ENCODE assay signal across 2 cellular contexts in the genomic region with DNA sequence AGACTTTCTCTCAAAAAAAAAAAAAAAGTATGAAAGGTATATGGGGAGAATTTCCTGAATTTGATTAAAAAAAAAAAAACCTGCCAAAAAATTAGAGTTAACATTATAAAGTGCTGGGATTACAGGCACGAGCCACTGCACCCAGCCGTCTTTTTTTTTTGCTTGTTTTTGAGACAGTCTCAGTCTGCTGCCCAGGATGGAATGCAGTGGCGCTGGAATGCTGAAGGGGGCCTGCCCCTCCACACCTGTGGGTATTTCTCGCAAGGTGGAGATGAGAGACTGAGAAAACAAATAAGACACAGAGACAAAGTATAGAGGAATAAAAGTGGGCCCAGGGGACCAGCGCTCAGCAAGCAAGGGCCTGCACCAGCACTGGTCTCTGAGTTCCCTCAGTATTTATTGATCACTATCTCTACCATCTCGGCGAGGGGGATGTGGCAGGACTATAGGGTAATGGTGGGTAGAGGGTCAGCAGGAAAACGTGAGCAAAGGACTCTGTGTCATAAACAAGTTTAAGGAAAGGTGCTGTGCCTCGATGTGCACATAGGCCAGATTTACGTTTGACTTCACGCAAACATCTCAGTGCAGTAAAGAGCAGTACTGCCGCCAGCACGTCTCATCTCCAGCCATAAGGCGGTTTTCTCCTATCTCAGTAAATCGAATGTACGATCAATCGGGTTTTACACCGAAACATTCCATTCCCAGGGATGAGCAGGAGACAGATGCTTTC.
TF ChIP-seq lines count a peak whose summit lies in the region.

No MANE protein-coding gene starts in this region.

TF ChIP-seq in GM23338, 12 proteins besides CTCF, POLR2A, EP300 and RAD21 (continues in another document):
- TF ChIP-seq ZNF114 (CRISPR knock-in tag; IDR thresholded peaks at IDR 0.05) (no peak), CREB1 (CRISPR knock-in tag; IDR thresholded peaks at IDR 0.05; ENCODE audit: low read depth) (no peak), STAT1 (IDR thresholded peaks at IDR 0.05; ENCODE audit: unreplicated experiment) (no peak), EZH2phosphoT487 (IDR thresholded peaks at IDR 0.05; ENCODE audit: unreplicated experiment) (no peak), ZNF331 (CRISPR knock-in tag; IDR thresholded peaks at IDR 0.05; ENCODE audit: low read depth) (no peak), NANOG (IDR thresholded peaks at IDR 0.05; ENCODE audit: borderline replicate concordance) (no peak), POLR2AphosphoS5 (IDR thresholded peaks at IDR 0.05; ENCODE audit: low read depth) (no peak), EZH2 (IDR thresholded peaks at IDR 0.05; ENCODE audit: low read depth, unreplicated experiment) (no peak)
- TF ChIP-seq, protein P1, sequence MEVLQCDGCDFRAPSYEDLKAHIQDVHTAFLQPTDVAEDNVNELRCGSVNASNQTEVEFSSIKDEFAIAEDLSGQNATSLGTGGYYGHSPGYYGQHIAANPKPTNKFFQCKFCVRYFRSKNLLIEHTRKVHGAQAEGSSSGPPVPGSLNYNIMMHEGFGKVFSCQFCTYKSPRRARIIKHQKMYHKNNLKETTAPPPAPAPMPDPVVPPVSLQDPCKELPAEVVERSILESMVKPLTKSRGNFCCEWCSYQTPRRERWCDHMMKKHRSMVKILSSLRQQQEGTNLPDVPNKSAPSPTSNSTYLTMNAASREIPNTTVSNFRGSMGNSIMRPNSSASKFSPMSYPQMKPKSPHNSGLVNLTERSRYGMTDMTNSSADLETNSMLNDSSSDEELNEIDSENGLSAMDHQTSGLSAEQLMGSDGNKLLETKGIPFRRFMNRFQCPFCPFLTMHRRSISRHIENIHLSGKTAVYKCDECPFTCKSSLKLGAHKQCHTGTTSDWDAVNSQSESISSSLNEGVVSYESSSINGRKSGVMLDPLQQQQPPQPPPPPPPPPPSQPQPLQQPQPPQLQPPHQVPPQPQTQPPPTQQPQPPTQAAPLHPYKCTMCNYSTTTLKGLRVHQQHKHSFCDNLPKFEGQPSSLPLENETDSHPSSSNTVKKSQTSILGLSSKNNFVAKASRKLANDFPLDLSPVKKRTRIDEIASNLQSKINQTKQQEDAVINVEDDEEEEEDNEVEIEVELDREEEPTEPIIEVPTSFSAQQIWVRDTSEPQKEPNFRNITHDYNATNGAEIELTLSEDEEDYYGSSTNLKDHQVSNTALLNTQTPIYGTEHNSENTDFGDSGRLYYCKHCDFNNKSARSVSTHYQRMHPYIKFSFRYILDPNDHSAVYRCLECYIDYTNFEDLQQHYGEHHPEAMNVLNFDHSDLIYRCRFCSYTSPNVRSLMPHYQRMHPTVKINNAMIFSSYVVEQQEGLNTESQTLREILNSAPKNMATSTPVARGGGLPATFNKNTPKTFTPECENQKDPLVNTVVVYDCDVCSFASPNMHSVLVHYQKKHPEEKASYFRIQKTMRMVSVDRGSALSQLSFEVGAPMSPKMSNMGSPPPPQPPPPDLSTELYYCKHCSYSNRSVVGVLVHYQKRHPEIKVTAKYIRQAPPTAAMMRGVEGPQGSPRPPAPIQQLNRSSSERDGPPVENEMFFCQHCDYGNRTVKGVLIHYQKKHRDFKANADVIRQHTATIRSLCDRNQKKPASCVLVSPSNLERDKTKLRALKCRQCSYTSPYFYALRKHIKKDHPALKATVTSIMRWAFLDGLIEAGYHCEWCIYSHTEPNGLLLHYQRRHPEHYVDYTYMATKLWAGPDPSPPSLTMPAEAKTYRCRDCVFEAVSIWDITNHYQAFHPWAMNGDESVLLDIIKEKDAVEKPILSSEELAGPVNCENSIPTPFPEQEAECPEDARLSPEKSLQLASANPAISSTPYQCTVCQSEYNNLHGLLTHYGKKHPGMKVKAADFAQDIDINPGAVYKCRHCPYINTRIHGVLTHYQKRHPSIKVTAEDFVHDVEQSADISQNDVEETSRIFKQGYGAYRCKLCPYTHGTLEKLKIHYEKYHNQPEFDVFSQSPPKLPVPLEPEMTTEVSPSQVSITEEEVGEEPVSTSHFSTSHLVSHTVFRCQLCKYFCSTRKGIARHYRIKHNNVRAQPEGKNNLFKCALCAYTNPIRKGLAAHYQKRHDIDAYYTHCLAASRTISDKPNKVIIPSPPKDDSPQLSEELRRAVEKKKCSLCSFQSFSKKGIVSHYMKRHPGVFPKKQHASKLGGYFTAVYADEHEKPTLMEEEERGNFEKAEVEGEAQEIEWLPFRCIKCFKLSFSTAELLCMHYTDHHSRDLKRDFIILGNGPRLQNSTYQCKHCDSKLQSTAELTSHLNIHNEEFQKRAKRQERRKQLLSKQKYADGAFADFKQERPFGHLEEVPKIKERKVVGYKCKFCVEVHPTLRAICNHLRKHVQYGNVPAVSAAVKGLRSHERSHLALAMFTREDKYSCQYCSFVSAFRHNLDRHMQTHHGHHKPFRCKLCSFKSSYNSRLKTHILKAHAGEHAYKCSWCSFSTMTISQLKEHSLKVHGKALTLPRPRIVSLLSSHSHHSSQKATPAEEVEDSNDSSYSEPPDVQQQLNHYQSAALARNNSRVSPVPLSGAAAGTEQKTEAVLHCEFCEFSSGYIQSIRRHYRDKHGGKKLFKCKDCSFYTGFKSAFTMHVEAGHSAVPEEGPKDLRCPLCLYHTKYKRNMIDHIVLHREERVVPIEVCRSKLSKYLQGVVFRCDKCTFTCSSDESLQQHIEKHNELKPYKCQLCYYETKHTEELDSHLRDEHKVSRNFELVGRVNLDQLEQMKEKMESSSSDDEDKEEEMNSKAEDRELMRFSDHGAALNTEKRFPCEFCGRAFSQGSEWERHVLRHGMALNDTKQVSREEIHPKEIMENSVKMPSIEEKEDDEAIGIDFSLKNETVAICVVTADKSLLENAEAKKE (CRISPR knock-in tag; IDR thresholded peaks at IDR 0.05): no peak
- TF ChIP-seq, protein P2, sequence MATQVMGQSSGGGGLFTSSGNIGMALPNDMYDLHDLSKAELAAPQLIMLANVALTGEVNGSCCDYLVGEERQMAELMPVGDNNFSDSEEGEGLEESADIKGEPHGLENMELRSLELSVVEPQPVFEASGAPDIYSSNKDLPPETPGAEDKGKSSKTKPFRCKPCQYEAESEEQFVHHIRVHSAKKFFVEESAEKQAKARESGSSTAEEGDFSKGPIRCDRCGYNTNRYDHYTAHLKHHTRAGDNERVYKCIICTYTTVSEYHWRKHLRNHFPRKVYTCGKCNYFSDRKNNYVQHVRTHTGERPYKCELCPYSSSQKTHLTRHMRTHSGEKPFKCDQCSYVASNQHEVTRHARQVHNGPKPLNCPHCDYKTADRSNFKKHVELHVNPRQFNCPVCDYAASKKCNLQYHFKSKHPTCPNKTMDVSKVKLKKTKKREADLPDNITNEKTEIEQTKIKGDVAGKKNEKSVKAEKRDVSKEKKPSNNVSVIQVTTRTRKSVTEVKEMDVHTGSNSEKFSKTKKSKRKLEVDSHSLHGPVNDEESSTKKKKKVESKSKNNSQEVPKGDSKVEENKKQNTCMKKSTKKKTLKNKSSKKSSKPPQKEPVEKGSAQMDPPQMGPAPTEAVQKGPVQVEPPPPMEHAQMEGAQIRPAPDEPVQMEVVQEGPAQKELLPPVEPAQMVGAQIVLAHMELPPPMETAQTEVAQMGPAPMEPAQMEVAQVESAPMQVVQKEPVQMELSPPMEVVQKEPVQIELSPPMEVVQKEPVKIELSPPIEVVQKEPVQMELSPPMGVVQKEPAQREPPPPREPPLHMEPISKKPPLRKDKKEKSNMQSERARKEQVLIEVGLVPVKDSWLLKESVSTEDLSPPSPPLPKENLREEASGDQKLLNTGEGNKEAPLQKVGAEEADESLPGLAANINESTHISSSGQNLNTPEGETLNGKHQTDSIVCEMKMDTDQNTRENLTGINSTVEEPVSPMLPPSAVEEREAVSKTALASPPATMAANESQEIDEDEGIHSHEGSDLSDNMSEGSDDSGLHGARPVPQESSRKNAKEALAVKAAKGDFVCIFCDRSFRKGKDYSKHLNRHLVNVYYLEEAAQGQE (IDR thresholded peaks at IDR 0.05; ENCODE audit: unreplicated experiment): no peak

TF ChIP-seq in H1, 55 proteins besides CTCF, POLR2A, EP300 and RAD21:
- TF ChIP-seq TEAD4 (IDR thresholded peaks at IDR 0.05; ENCODE audit: low read depth, low read length): peak; percentile 53; the same call in 1 of the 2 replicates
- TF ChIP-seq JUND (IDR thresholded peaks at IDR 0.05; ENCODE audit: low read length): no peak
